ENCODE assay signal across 21 cellular contexts in genomic region chr1:16286122-16286521, GRCh38.
"Had no signal": no experiment of that assay in that cellular context is flagged by ENCODE, and none has a peak within 500 bp of the region (broad histone marks: within the 10 kb centered on the region; RNA-seq: fewer than 3 reads in every experiment).

No MANE protein-coding gene starts in this region.

- ATAC-seq: heart right ventricle; left cardiac atrium; natural killer cell; stimulated activated memory B cell treated with anti-CD40 and anti-IgM and Interleukin-4, amounts not matched to agents 10 μg/mL and 1 μg/mL and 100 μg/mL, for 72 hours had no signal

- H3K4me1 ChIP-seq: sigmoid colon had no signal

- H3K9me3 ChIP-seq: heart right ventricle, sigmoid colon, stomach, suprapubic skin, tibial nerve had no signal

- H3K4me2 ChIP-seq: smooth muscle cell had no signal

- H3K27ac ChIP-seq: heart right ventricle, sigmoid colon, stomach, suprapubic skin, tibial nerve had no signal

- DNase-seq: activated CD4-positive, alpha-beta memory T cell treated with anti-CD3 and anti-CD28 coated beads for 36 hours; activated CD4-positive, alpha-beta T cell treated with anti-CD3 and anti-CD28 coated beads for 48 hours; activated CD4-positive, CD25-positive, alpha-beta regulatory T cell; activated effector memory CD4-positive, alpha-beta T cell treated with Interleukin-2 at 50 U/mL for 16 hours; activated naive CD4-positive, alpha-beta T cell treated with anti-CD3 and anti-CD28 coated beads, Interleukin-2, amount 10 ng/mL, durations not matched to agents 7 days and 5 days; activated T-cell treated with anti-CD3 and anti-CD28 coated beads, Interleukin-2, amount 50 U/mL, for 48 hours; effector CD4-positive, alpha-beta T cell; erythroblast; heart right ventricle; islet precursor cell; left cardiac atrium; midbrain; natural killer cell; retina; sigmoid colon; stimulated activated CD4-positive, alpha-beta T cell treated with anti-CD3 and anti-CD28 coated beads, Interleukin-15, amount 100 ng/mL, for 24 hours; stomach had no signal

- H3K27me3 ChIP-seq: heart right ventricle, sigmoid colon, stomach, suprapubic skin, tibial nerve had no signal

- H3K4me3 ChIP-seq: heart right ventricle, sigmoid colon, smooth muscle cell, stomach, suprapubic skin, tibial nerve had no signal
